16 cellular contexts compared by ENCODE assay signal in genomic region chr12:112169966-112170365, GRCh38. TPM values are rescaled to one million over a fixed set of nuclear protein-coding genes. Genes with fewer than 3 reads are reported as not detected.
A peak's percentile ranks its signal among the peaks of the same experiment; 100 is the strongest.
DNase-seq lines count a peak whose midpoint lies in the region; ATAC-seq and TF ChIP-seq lines count a peak whose summit lies in the region.
"Had no signal": no experiment of that assay in that cellular context is flagged by ENCODE, and none has a peak within 500 bp of the region (broad histone marks: within the 10 kb centered on the region; RNA-seq: fewer than 3 reads in every experiment).

No MANE protein-coding gene starts in this region.

- no peak overlapping the region for H3K23ac ChIP-seq in H9 (ENCODE audit: insufficient read length, low read depth, low read length)

- no peak overlapping the region for H3K14ac ChIP-seq in H9 (ENCODE audit: insufficient read depth, low read length)

- H3K4me2 ChIP-seq in H9 (ENCODE audit: insufficient read depth, insufficient read length, low read length), result no peak overlapping the region
- H3K4me2 ChIP-seq: PC-9, SK-N-SH had no signal

- WGBS in H9 (ENCODE audit: extremely low coverage, insufficient read length, low lambda C conversion rate), result no CpG with 5 or more reads among the region's 7 CpGs

- no peak overlapping the region for H2BK12ac ChIP-seq in H9 (ENCODE audit: insufficient read length, low read depth, low read length)

- H3K9me3 Mint-ChIP-seq in CD4-positive, alpha-beta memory T cell, result no peaks in the 10 kb centered on the region
- no peaks in the 10 kb centered on the region for H3K9me3 Mint-ChIP-seq in H9

- H4K20me1 ChIP-seq in H9 (ENCODE audit: control insufficient read depth, insufficient read depth, insufficient read length), result peaks cover 4% of the 10 kb centered on the region

- no peaks in the 10 kb centered on the region for H3K27me3 ChIP-seq in CD4-positive, alpha-beta memory T cell (ENCODE audit: insufficient read depth, low read length)
- H3K27me3 ChIP-seq in H9 (ENCODE audit: insufficient read depth, low read length), result no peaks in the 10 kb centered on the region
- H3K27me3 ChIP-seq in effector memory CD4-positive, alpha-beta T cell (replicated peaks; ENCODE audit: control insufficient read depth, insufficient read depth, low read length, poor library complexity, severe bottlenecking), result no peaks in the 10 kb centered on the region
- H3K27me3 ChIP-seq: BE2C, testis had no signal

- no peaks in the 10 kb centered on the region for H3K27me3 Mint-ChIP-seq in CD4-positive, alpha-beta memory T cell
- H3K27me3 Mint-ChIP-seq in H9 (ENCODE audit: low read depth), result peaks cover 1% of the 10 kb centered on the region

- H3K27ac Mint-ChIP-seq in CD4-positive, alpha-beta memory T cell, result peak overlapping the region; percentile 15 to 70 (median 53)
- peak overlapping the region; percentile 16 to 89 (median 44); a peak in 5 of 7 replicates for H3K27ac Mint-ChIP-seq in H9

- H2AFZ ChIP-seq in H9 (ENCODE audit: low read length), result no peak overlapping the region
- H2AFZ ChIP-seq: PC-9 had no signal

- H3K36me3 Mint-ChIP-seq in CD4-positive, alpha-beta memory T cell, result peaks cover 11 to 31% of the 10 kb centered on the region in 2 donors
- peaks cover 9 to 30% (median 14%) of the 10 kb centered on the region in 3 experiments; a peak in 6 of 7 replicates for H3K36me3 Mint-ChIP-seq in H9 (ENCODE audit: insufficient read depth in 1 of 3, low read depth in 3 of 3)

- no peak overlapping the region for H2BK120ac ChIP-seq in H9 (ENCODE audit: low read depth, low read length, poor library complexity, severe bottlenecking)

- no peak overlapping the region for H4K5ac ChIP-seq in H9 (ENCODE audit: insufficient read length, low read depth, low read length)

- no peak overlapping the region for H3K4ac ChIP-seq in H9 (ENCODE audit: low read depth, low read length)

- ATAC-seq in HG02610 (IDR thresholded peaks at IDR 0.05; ENCODE audit: unreplicated experiment), result no peak

- no peak overlapping the region for H3K9ac ChIP-seq in H9 (ENCODE audit: extremely low read depth, insufficient read length, low read length)
- H3K9ac ChIP-seq: SK-N-SH had no signal

- H3K4me1 ChIP-seq in CD4-positive, alpha-beta memory T cell (ENCODE audit: insufficient read depth, low read length), result peaks cover 4% of the 10 kb centered on the region
- no peaks in the 10 kb centered on the region for H3K4me1 ChIP-seq in H9 (ENCODE audit: insufficient read depth, low read length)
- no peaks in the 10 kb centered on the region for H3K4me1 ChIP-seq in effector memory CD4-positive, alpha-beta T cell (ENCODE audit: control insufficient read depth, insufficient read depth, low read length, poor library complexity, severe bottlenecking)
- H3K4me1 ChIP-seq: BE2C, testis had no signal

- POLR2A ChIA-PET in CD4-positive, alpha-beta memory T cell (lab: Charles Lee; ENCODE audit: partially characterized antibody), result interaction anchor here (1.4 kb wide), 1 partner anchor 61 kb away, joined by 4 read pairs; the partner anchor contains the start of gene NAA25

- TF ChIP-seq CTCF in H9 (conservative IDR thresholded peaks at IDR 0.05), result no peak

- H3K4me3 ChIP-seq in CD4-positive, alpha-beta memory T cell (ENCODE audit: low read length in 2 of 2), result no peak overlapping the region
- H3K4me3 ChIP-seq in effector memory CD4-positive, alpha-beta T cell (ENCODE audit: insufficient read depth, low read depth, low read length, poor library complexity, severe bottlenecking), result no peak overlapping the region
- H3K4me3 ChIP-seq: PC-9, testis had no signal

- peaks cover 1 to 8% (median 5%) of the 10 kb centered on the region in 4 donors for H3K4me1 Mint-ChIP-seq in CD4-positive, alpha-beta memory T cell
- H3K4me1 Mint-ChIP-seq in H9, result 0 out of 4 replicates have a peak, but pooled peaks cover 0 to 2% of the 10 kb centered on the region in 2 experiments

- H4K8ac ChIP-seq in H9 (replicated peaks; ENCODE audit: insufficient read length, low read depth, low read length), result no peak overlapping the region

- H2BK15ac ChIP-seq in H9 (ENCODE audit: low read depth, low read length), result no peak overlapping the region

- H3K56ac ChIP-seq in H9 (ENCODE audit: insufficient read length, low read depth, low read length), result no peak overlapping the region

- no peak overlapping the region for H4K91ac ChIP-seq in H9 (ENCODE audit: insufficient read length, low read depth, low read length)

- H3K18ac ChIP-seq in H9 (ENCODE audit: insufficient read length, low read depth, low read length), result no peak overlapping the region

- DNase-seq in CD4-positive, alpha-beta memory T cell, result no peak
- DNase-seq in H9 (no peak), posterior vena cava (ENCODE audit: low spot score) (peak; percentile 66), foreskin melanocyte (no peak), nucleus accumbens (lab: John Stamatoyannopoulos, UW) (no peak)
- DNase-seq in effector memory CD4-positive, alpha-beta T cell, result no peak
- DNase-seq: amniotic stem cell; effector CD8-positive, alpha-beta T cell; GOT3; kidney; NCI-H1048; testis had no signal

- H3T11ph ChIP-seq in H9 (ENCODE audit: low read length), result no peak overlapping the region

- H3K4me3 Mint-ChIP-seq in CD4-positive, alpha-beta memory T cell, result no peak overlapping the region
- H3K4me3 Mint-ChIP-seq in H9, result no peak overlapping the region

- no peak overlapping the region for H2BK5ac ChIP-seq in H9 (ENCODE audit: insufficient read length, low read length)

- no peaks in the 10 kb centered on the region for H3K36me3 ChIP-seq in CD4-positive, alpha-beta memory T cell (ENCODE audit: insufficient read depth, low read length)
- H3K36me3 ChIP-seq in effector memory CD4-positive, alpha-beta T cell (ENCODE audit: control insufficient read depth, insufficient read depth, low read length), result peaks cover 5% of the 10 kb centered on the region

- H3K23me2 ChIP-seq in H9 (ENCODE audit: insufficient read length, low read depth, low read length, poor library complexity, severe bottlenecking), result no peaks in the 10 kb centered on the region

- intact Hi-C loops in CD4-positive, alpha-beta memory T cell (cut with micrococcal nuclease), result no loop called here
- intact Hi-C loops in posterior vena cava (cut with DNase I), result loop anchor here in 1 of 2 donors (5.0 kb wide), 1 partner anchor 1963 kb away; no protein-coding TSS in a partner anchor

- no peak overlapping the region for H2AK5ac ChIP-seq in H9 (ENCODE audit: insufficient read length, low read length)

- no peaks in the 10 kb centered on the region for H3K79me2 ChIP-seq in H9 (ENCODE audit: insufficient read depth, low read length)

- no peak overlapping the region for H3K27ac ChIP-seq in CD4-positive, alpha-beta memory T cell (ENCODE audit: low read depth, low read length)
- no peak overlapping the region for H3K27ac ChIP-seq in H9 (ENCODE audit: insufficient read length, low read depth, low read length)
- peak overlapping the region; percentile 4 for H3K27ac ChIP-seq in effector memory CD4-positive, alpha-beta T cell (ENCODE audit: insufficient read depth, low read length, poor library complexity, severe bottlenecking)
- H3K27ac ChIP-seq: PC-9, testis had no signal

- no peak overlapping the region for H2BK20ac ChIP-seq in H9 (ENCODE audit: low read depth, low read length, poor library complexity, severe bottlenecking)

- H3K9me3 ChIP-seq in CD4-positive, alpha-beta memory T cell (ENCODE audit: control insufficient read depth in 1 of 2, low read length in 2 of 2), result no peaks in the 10 kb centered on the region
- H3K9me3 ChIP-seq in H9 (ENCODE audit: control insufficient read depth, low read depth, low read length), result no peaks in the 10 kb centered on the region
- H3K9me3 ChIP-seq in effector memory CD4-positive, alpha-beta T cell (ENCODE audit: control insufficient read depth, low read length), result no peaks in the 10 kb centered on the region
- H3K9me3 ChIP-seq: BE2C, SK-N-SH, testis had no signal

- no peaks in the 10 kb centered on the region for H3K79me1 ChIP-seq in H9 (ENCODE audit: insufficient read depth, low read depth, low read length, poor library complexity, severe bottlenecking)

- CTCF ChIA-PET in CD4-positive, alpha-beta memory T cell (lab: Charles Lee; ENCODE audit: partially characterized antibody), result interaction anchor here (1.6 kb wide), 1 partner anchor 13 kb away, joined by 4 read pairs; no protein-coding TSS in a partner anchor

RNA-seq across cellular contexts. Expression of gene TRAFD1, which starts 44.6 kb away (rescaled TPM):
- total RNA-seq in CD4-positive, alpha-beta memory T cell, result 10 to 100 TPM; 38.7 to 42.7 TPM
- 10 to 100 TPM; 60.4 to 71.2 TPM for polyA plus RNA-seq in CD4-positive, alpha-beta memory T cell
- total RNA-seq in H9 (2021) (32.0 and 32.9 TPM in 2 replicates), posterior vena cava (10 to 100 TPM; 23.5 to 24.0 TPM)
